In genomic region chr20:51412991-51413471, GRCh38 we compare ENCODE assay signal across 10 cellular contexts.
A peak's percentile ranks its signal among the peaks of the same experiment; 100 is the strongest.
DNase-seq lines count a peak whose midpoint lies in the region; ATAC-seq and TF ChIP-seq lines count a peak whose summit lies in the region.
"Had no signal": no experiment of that assay in that cellular context is flagged by ENCODE, and none has a peak within 500 bp of the region (broad histone marks: within the 10 kb centered on the region; RNA-seq: fewer than 3 reads in every experiment).

No MANE protein-coding gene starts in this region.

- ATAC-seq in HG02763 (IDR thresholded peaks at IDR 0.05; ENCODE audit: unreplicated experiment): no peak
- ATAC-seq in GM21528 (IDR thresholded peaks at IDR 0.05; ENCODE audit: low FRiP score, unreplicated experiment): no peak
- ATAC-seq: body of pancreas had no signal

- intact Hi-C loops in esophagus muscularis mucosa (cut with DNase I) (no loop called here), ovary (cut with DNase I) (no loop called here)

- peaks cover 12 to 35% (median 24%) of the 10 kb centered on the region in 4 donors for H3K4me1 ChIP-seq in esophagus muscularis mucosa
- H3K4me1 ChIP-seq in ovary (ENCODE audit: insufficient read depth): peaks cover 11% of the 10 kb centered on the region
- H3K4me1 ChIP-seq: body of pancreas had no signal

- peaks cover 0 to 10% (median 0%) of the 10 kb centered on the region in 4 donors for H3K36me3 ChIP-seq in esophagus muscularis mucosa
- no peaks in the 10 kb centered on the region for H3K36me3 ChIP-seq in ovary

- H3K27me3 ChIP-seq in esophagus muscularis mucosa (no peaks in the 10 kb centered on the region), ovary (no peaks in the 10 kb centered on the region)
- H3K27me3 ChIP-seq: body of pancreas had no signal

- TF ChIP-seq EP300 in esophagus muscularis mucosa (IDR thresholded peaks at IDR 0.05) (no peak), ovary (IDR thresholded peaks at IDR 0.05) (no peak)

- H3K4me3 ChIP-seq in esophagus muscularis mucosa (no peak overlapping the region), ovary (no peak overlapping the region)
- H3K4me3 ChIP-seq: body of pancreas had no signal

- TF ChIP-seq POLR2A in esophagus muscularis mucosa (IDR thresholded peaks at IDR 0.05; ENCODE audit: low read depth) (no peak), ovary (IDR thresholded peaks at IDR 0.05) (no peak)

- no CpG with 5 or more reads among the region's 10 CpGs for WGBS in esophagus muscularis mucosa
- 23 to 28% (median 26%) methylated on average over 4 to 10 of the region's 10 CpGs for WGBS in ovary, 3 donors

- H3K9me3 ChIP-seq in esophagus muscularis mucosa (no peaks in the 10 kb centered on the region), ovary (no peaks in the 10 kb centered on the region)
- H3K9me3 ChIP-seq: body of pancreas had no signal

- peak; percentile 53 for DNase-seq in G401 (ENCODE audit: low spot score)
- peak; percentile 96 for DNase-seq in NCI-H82 (lab: John Stamatoyannopoulos, UW)
- DNase-seq in esophagus muscularis mucosa (ENCODE audit: extremely low spot score): no peak
- DNase-seq in retina: peak; percentile 13
- no peak for DNase-seq in EL
- DNase-seq in ovary: no peak
- DNase-seq: hippocampal formation had no signal

- in situ Hi-C loops in G401 (cut with HindIII; ENCODE audit: low sequenced_read_pairs): no loop called here

- H3K27ac ChIP-seq in esophagus muscularis mucosa (replicated peaks in 1 of 4) (peak overlapping the region in 3 of 4 donors; percentile 33 to 69 (median 52)), ovary (no peak overlapping the region)

- TF ChIP-seq CTCF in esophagus muscularis mucosa (IDR thresholded peaks at IDR 0.05) (no peak), ovary (IDR thresholded peaks at IDR 0.05) (no peak)

Comparison
In these comparisons a context has a peak if more than half of its experiments do, and no peak if none do; other contexts are left out.
1. DNase-seq: peak in G401 (single experiment), NCI-H82 (single experiment) and retina (single experiment); none in esophagus muscularis mucosa (single experiment), EL (single experiment) and ovary (0 of 5).
2. H3K27ac ChIP-seq: peak in esophagus muscularis mucosa (3 of 4); none in ovary (0 of 2).